1 cellular context compared by ENCODE assay signal in the genomic region with DNA sequence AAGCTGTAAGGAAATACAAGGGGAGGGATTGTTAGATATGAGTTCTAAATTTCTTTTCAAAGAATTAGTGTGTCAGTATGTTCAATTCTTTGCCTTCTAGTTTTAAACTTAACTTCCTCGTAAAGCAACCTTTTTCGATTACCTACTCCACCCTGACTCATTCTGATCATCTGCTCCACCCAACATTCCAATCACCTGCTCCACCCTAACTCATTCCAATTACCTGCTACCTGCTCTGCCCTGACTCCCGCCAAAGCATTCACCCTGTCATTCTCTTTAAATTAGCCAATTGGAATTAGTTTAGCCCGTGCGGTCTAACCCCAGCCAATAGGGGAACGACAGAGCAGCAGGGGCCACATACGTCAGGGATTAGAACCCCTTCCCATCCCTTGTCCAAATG.
TF ChIP-seq lines count a peak whose summit lies in the region.

No MANE protein-coding gene starts in this region.

TF ChIP-seq in H1, 55 proteins besides CTCF, POLR2A, EP300 and RAD21:
- TF ChIP-seq, protein P1, sequence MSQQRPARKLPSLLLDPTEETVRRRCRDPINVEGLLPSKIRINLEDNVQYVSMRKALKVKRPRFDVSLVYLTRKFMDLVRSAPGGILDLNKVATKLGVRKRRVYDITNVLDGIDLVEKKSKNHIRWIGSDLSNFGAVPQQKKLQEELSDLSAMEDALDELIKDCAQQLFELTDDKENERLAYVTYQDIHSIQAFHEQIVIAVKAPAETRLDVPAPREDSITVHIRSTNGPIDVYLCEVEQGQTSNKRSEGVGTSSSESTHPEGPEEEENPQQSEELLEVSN (IDR thresholded peaks at IDR 0.05), result 0 out of 2 replicates have a peak, but pooled peaks have one; percentile 15
TF ChIP-seq in H1: peak in this region for 1; not testable (repeated sequence) for 54.
